ENCODE assay signal across 8 cellular contexts in the genomic region with DNA sequence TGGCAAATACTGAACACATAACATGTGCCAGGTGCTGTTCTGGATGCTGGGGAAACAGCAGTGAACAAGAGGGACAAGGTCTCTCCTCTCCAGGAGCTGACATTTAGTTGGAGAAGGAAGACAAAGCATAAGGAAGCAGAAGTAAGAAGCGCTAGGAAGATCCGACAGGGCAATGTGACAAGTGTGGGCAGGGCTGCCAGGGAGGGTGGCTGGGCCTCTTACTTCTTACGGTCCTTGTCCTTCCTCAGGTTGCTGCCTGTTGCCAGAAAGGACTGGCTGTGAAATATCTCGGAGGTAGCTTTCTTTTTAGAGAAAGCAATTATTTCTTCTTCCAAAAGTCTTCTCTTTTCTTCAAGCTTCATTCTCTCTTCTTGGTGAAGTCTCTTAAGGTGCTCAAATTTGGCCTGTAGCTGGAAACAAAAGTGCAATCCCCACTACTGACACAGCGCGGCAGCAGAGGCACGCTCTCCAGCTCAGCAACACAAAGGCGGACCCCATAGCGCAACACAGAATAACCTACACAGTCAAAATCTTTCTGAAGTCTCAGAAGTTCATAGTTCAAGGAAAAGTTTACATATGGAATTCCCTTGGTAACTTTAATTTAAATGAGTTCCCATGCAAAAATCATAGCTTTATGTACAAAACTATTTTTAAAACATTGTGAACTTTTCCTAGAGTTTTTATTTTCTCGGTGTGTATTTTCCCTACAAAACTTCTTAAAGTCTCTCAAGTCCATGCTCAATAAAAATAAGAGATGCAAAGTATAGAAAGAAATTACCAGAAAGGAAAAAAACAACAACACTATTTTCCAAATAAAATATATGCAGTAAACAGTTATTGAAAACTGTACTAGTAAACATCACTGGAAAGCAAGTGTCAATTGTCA.
DNase-seq lines count a peak whose midpoint lies in the region; ATAC-seq lines count a peak whose summit lies in the region.

No MANE protein-coding gene starts in this region.

- peak; percentile 82 for ATAC-seq in HG02943 (IDR thresholded peaks at IDR 0.05; ENCODE audit: low read depth, unreplicated experiment)

- DNase-seq in NCI-H146 treated with DMSO at 0.1 percent for 48 hours (lab: John Stamatoyannopoulos, UW; ENCODE audit: unreplicated experiment) (peak; percentile 1), NCI-H146 (lab: John Stamatoyannopoulos, UW) (no peak), NCI-H69 (lab: John Stamatoyannopoulos, UW) (peak; percentile 41), ecto neural progenitor cell (ENCODE audit: low spot score) (peak; percentile 73), lung microvascular endothelial cell (ENCODE audit: low read depth in 2 of 2) (peak; percentile 71 to 77)
- DNase-seq in activated CD4-positive, alpha-beta T cell treated with anti-CD3 and anti-CD28 coated beads, Interleukin-2, amount 50 U/mL, for 48 hours = peak; percentile 65 to 71
- peak; percentile 41 to 51 for DNase-seq in stimulated activated CD8-positive, alpha-beta memory T cell treated with anti-CD3 and anti-CD28 coated beads, Interleukin-2, amount 100 ng/mL, for 48 hours (ENCODE audit: low read depth in 2 of 2)
